Comparison of ENCODE assay signal across 22 cellular contexts in genomic region chr1:12414444-12415238, GRCh38.
DNase-seq lines count a peak whose midpoint lies in the region; ATAC-seq, FAIRE-seq and TF ChIP-seq lines count a peak whose summit lies in the region.
"Had no signal": no experiment of that assay in that cellular context is flagged by ENCODE, and none has a peak within 500 bp of the region (broad histone marks: within the 10 kb centered on the region; RNA-seq: fewer than 3 reads in every experiment).

No MANE protein-coding gene starts in this region.

- DNase-seq in activated CD8-positive, alpha-beta T cell treated with anti-CD3 and anti-CD28 coated beads for 36 hours = no peak
- no peak for DNase-seq in activated CD8-positive, alpha-beta T cell treated with anti-CD3 and anti-CD28 coated beads, Interleukin-2, amount 10 ng/mL, durations not matched to agents 7 days and 5 days
- DNase-seq in GM18507 (ENCODE audit: extremely low spot score, insufficient read length, low read depth) (no peak), NCI-H446 (lab: John Stamatoyannopoulos, UW) (no peak), SHP77 (lab: John Stamatoyannopoulos, UW) (no peak)
- DNase-seq in activated naive CD8-positive, alpha-beta T cell treated with anti-CD3 and anti-CD28 coated beads, Interleukin-2, amount 50 U/mL, for 24 hours = no peak
- DNase-seq: activated CD4-positive, alpha-beta T cell treated with anti-CD3 and anti-CD28 coated beads for 4 hours; activated CD8-positive, alpha-beta memory T cell treated with anti-CD3 and anti-CD28 coated beads, Interleukin-2, amount 50 U/mL, for 4 hours; BE2C; Calu3; cerebellar nuclear complex; DND-41; H7; heart left ventricle; NCI-H146; NCI-H510A; PC-9; stimulated activated CD8-positive, alpha-beta memory T cell treated with anti-CD3 and anti-CD28 coated beads, Interleukin-4, amount 100 ng/mL, for 48 hours; upper lobe of right lung had no signal

- POLR2A ChIA-PET in activated CD8-positive, alpha-beta T cell treated with anti-CD3 and anti-CD28 coated beads for 36 hours (lab: Charles Lee) = interaction anchor here (0.6 to 2.4 kb wide), 6 partner anchors 10 to 96 kb away, joined by 3 to 10 read pairs (median 4); no protein-coding TSS in a partner anchor
- POLR2A ChIA-PET in activated CD8-positive, alpha-beta T cell treated with anti-CD3 and anti-CD28 coated beads, Interleukin-2, amount 10 ng/mL, durations not matched to agents 7 days and 5 days (lab: Charles Lee) = no interaction called here

- peak; percentile 56 for FAIRE-seq in GM18507 (lab: Jason Lieb, UNC)
- FAIRE-seq: HTR-8/SVneo had no signal

- peak overlapping the region; percentile 86 for H3K27ac Mint-ChIP-seq in activated CD8-positive, alpha-beta T cell treated with anti-CD3 and anti-CD28 coated beads for 36 hours
- H3K27ac Mint-ChIP-seq in activated CD8-positive, alpha-beta T cell treated with anti-CD3 and anti-CD28 coated beads, Interleukin-2, amount 10 ng/mL, durations not matched to agents 7 days and 5 days = no peak overlapping the region
- peak overlapping the region; percentile 69 for H3K27ac Mint-ChIP-seq in activated naive CD8-positive, alpha-beta T cell treated with anti-CD3 and anti-CD28 coated beads, Interleukin-2, amount 50 U/mL, for 24 hours
- peak overlapping the region; percentile 91 for H3K27ac Mint-ChIP-seq in stimulated activated memory B cell treated with anti-CD40 and anti-IgM and Interleukin-4, amounts not matched to agents 10 μg/mL and 1 μg/mL and 100 μg/mL, for 72 hours

- H3K27me3 Mint-ChIP-seq in activated CD8-positive, alpha-beta T cell treated with anti-CD3 and anti-CD28 coated beads for 36 hours = no peaks in the 10 kb centered on the region
- H3K27me3 Mint-ChIP-seq in activated CD8-positive, alpha-beta T cell treated with anti-CD3 and anti-CD28 coated beads, Interleukin-2, amount 10 ng/mL, durations not matched to agents 7 days and 5 days (ENCODE audit: low read depth) = no peaks in the 10 kb centered on the region
- H3K27me3 Mint-ChIP-seq in activated naive CD8-positive, alpha-beta T cell treated with anti-CD3 and anti-CD28 coated beads, Interleukin-2, amount 50 U/mL, for 24 hours = no peaks in the 10 kb centered on the region
- no peaks in the 10 kb centered on the region for H3K27me3 Mint-ChIP-seq in stimulated activated memory B cell treated with anti-CD40 and anti-IgM and Interleukin-4, amounts not matched to agents 10 μg/mL and 1 μg/mL and 100 μg/mL, for 72 hours

- H3K4me1 Mint-ChIP-seq in activated CD8-positive, alpha-beta T cell treated with anti-CD3 and anti-CD28 coated beads for 36 hours (ENCODE audit: low read depth) = peaks cover 42% of the 10 kb centered on the region
- H3K4me1 Mint-ChIP-seq in activated CD8-positive, alpha-beta T cell treated with anti-CD3 and anti-CD28 coated beads, Interleukin-2, amount 10 ng/mL, durations not matched to agents 7 days and 5 days (ENCODE audit: low read depth) = peaks cover 18% of the 10 kb centered on the region
- H3K4me1 Mint-ChIP-seq in activated naive CD8-positive, alpha-beta T cell treated with anti-CD3 and anti-CD28 coated beads, Interleukin-2, amount 50 U/mL, for 24 hours = peaks cover 59% of the 10 kb centered on the region
- H3K4me1 Mint-ChIP-seq in stimulated activated memory B cell treated with anti-CD40 and anti-IgM and Interleukin-4, amounts not matched to agents 10 μg/mL and 1 μg/mL and 100 μg/mL, for 72 hours = peaks cover 41% of the 10 kb centered on the region

- intact Hi-C loops in activated CD8-positive, alpha-beta T cell treated with anti-CD3 and anti-CD28 coated beads for 36 hours (cut with micrococcal nuclease) = no loop called here

- no peak overlapping the region for H3K4me3 Mint-ChIP-seq in activated CD8-positive, alpha-beta T cell treated with anti-CD3 and anti-CD28 coated beads for 36 hours
- H3K4me3 Mint-ChIP-seq in activated CD8-positive, alpha-beta T cell treated with anti-CD3 and anti-CD28 coated beads, Interleukin-2, amount 10 ng/mL, durations not matched to agents 7 days and 5 days = no peak overlapping the region
- no peak overlapping the region for H3K4me3 Mint-ChIP-seq in activated naive CD8-positive, alpha-beta T cell treated with anti-CD3 and anti-CD28 coated beads, Interleukin-2, amount 50 U/mL, for 24 hours
- peak overlapping the region; percentile 45 for H3K4me3 Mint-ChIP-seq in stimulated activated memory B cell treated with anti-CD40 and anti-IgM and Interleukin-4, amounts not matched to agents 10 μg/mL and 1 μg/mL and 100 μg/mL, for 72 hours

- peak; percentile 80 for ATAC-seq in activated CD8-positive, alpha-beta T cell treated with anti-CD3 and anti-CD28 coated beads for 36 hours
- ATAC-seq in activated CD8-positive, alpha-beta T cell treated with anti-CD3 and anti-CD28 coated beads, Interleukin-2, amount 10 ng/mL, durations not matched to agents 7 days and 5 days = no peak
- ATAC-seq in activated naive CD8-positive, alpha-beta T cell treated with anti-CD3 and anti-CD28 coated beads, Interleukin-2, amount 50 U/mL, for 24 hours = peak; percentile 77
- peak; percentile 86 for ATAC-seq in stimulated activated memory B cell treated with anti-CD40 and anti-IgM and Interleukin-4, amounts not matched to agents 10 μg/mL and 1 μg/mL and 100 μg/mL, for 72 hours
- ATAC-seq in GM19395 (IDR thresholded peaks at IDR 0.05; ENCODE audit: unreplicated experiment) = no peak
- ATAC-seq: heart left ventricle, upper lobe of right lung had no signal

- peaks cover 10% of the 10 kb centered on the region for H3K9me3 Mint-ChIP-seq in activated CD8-positive, alpha-beta T cell treated with anti-CD3 and anti-CD28 coated beads for 36 hours
- peaks cover 20% of the 10 kb centered on the region for H3K9me3 Mint-ChIP-seq in activated CD8-positive, alpha-beta T cell treated with anti-CD3 and anti-CD28 coated beads, Interleukin-2, amount 10 ng/mL, durations not matched to agents 7 days and 5 days (ENCODE audit: insufficient read depth)
- peaks cover 8% of the 10 kb centered on the region for H3K9me3 Mint-ChIP-seq in activated naive CD8-positive, alpha-beta T cell treated with anti-CD3 and anti-CD28 coated beads, Interleukin-2, amount 50 U/mL, for 24 hours
- peaks cover 8% of the 10 kb centered on the region for H3K9me3 Mint-ChIP-seq in stimulated activated memory B cell treated with anti-CD40 and anti-IgM and Interleukin-4, amounts not matched to agents 10 μg/mL and 1 μg/mL and 100 μg/mL, for 72 hours

- CTCF ChIA-PET in activated CD8-positive, alpha-beta T cell treated with anti-CD3 and anti-CD28 coated beads for 36 hours (lab: Charles Lee) = interaction anchor here (0.8 to 2.0 kb wide), 4 partner anchors 7 to 104 kb away, joined by 3 to 8 read pairs (median 3); no protein-coding TSS in a partner anchor
- CTCF ChIA-PET in activated CD8-positive, alpha-beta T cell treated with anti-CD3 and anti-CD28 coated beads, Interleukin-2, amount 10 ng/mL, durations not matched to agents 7 days and 5 days (lab: Charles Lee) = interaction anchor here (1.3 to 1.4 kb wide), 3 partner anchors 10 to 244 kb away, joined by 3 to 5 read pairs (median 4); no protein-coding TSS in a partner anchor

- no peak for TF ChIP-seq CTCF in activated CD8-positive, alpha-beta T cell treated with anti-CD3 and anti-CD28 coated beads for 36 hours (IDR thresholded peaks at IDR 0.05)

- H3K36me3 Mint-ChIP-seq in activated CD8-positive, alpha-beta T cell treated with anti-CD3 and anti-CD28 coated beads for 36 hours (ENCODE audit: low read depth) = peaks cover 58% of the 10 kb centered on the region
- H3K36me3 Mint-ChIP-seq in activated CD8-positive, alpha-beta T cell treated with anti-CD3 and anti-CD28 coated beads, Interleukin-2, amount 10 ng/mL, durations not matched to agents 7 days and 5 days (ENCODE audit: low read depth) = peaks cover 84% of the 10 kb centered on the region
- peaks cover 80% of the 10 kb centered on the region for H3K36me3 Mint-ChIP-seq in activated naive CD8-positive, alpha-beta T cell treated with anti-CD3 and anti-CD28 coated beads, Interleukin-2, amount 50 U/mL, for 24 hours (ENCODE audit: low read depth)
- peaks cover 93% of the 10 kb centered on the region for H3K36me3 Mint-ChIP-seq in stimulated activated memory B cell treated with anti-CD40 and anti-IgM and Interleukin-4, amounts not matched to agents 10 μg/mL and 1 μg/mL and 100 μg/mL, for 72 hours

Comparison
In these comparisons a context has a peak if more than half of its experiments do, and no peak if none do; other contexts are left out.
1. ATAC-seq: peak in activated CD8-positive, alpha-beta T cell treated with anti-CD3 and anti-CD28 coated beads for 36 hours (single experiment), activated naive CD8-positive, alpha-beta T cell treated with anti-CD3 and anti-CD28 coated beads, Interleukin-2, amount 50 U/mL, for 24 hours (single experiment) and stimulated activated memory B cell treated with anti-CD40 and anti-IgM and Interleukin-4, amounts not matched to agents 10 μg/mL and 1 μg/mL and 100 μg/mL, for 72 hours (single experiment); none in activated CD8-positive, alpha-beta T cell treated with anti-CD3 and anti-CD28 coated beads, Interleukin-2, amount 10 ng/mL, durations not matched to agents 7 days and 5 days (single experiment) and GM19395 (single experiment).